27 cellular contexts compared by ENCODE assay signal in genomic region chr20:4944918-4945317, GRCh38.
"Had no signal": no experiment of that assay in that cellular context is flagged by ENCODE, and none has a peak within 500 bp of the region (broad histone marks: within the 10 kb centered on the region; RNA-seq: fewer than 3 reads in every experiment).

No MANE protein-coding gene starts in this region.

- H3K27me3 ChIP-seq: breast epithelium, gastroesophageal sphincter, hepatocyte, neural progenitor cell, right atrium auricular region, tibial nerve had no signal

- H3K36me3 Mint-ChIP-seq: neural progenitor cell had no signal

- H3K36me3 ChIP-seq: breast epithelium, gastroesophageal sphincter, neural progenitor cell, right atrium auricular region, tibial nerve had no signal

- H3K4me1 ChIP-seq: neural progenitor cell, parathyroid adenoma had no signal

- H3K9me3 Mint-ChIP-seq: activated CD4-positive, alpha-beta memory T cell treated with anti-CD3 and anti-CD28 coated beads for 36 hours; activated CD4-positive, alpha-beta T cell treated with anti-CD3 and anti-CD28 coated beads, Interleukin-2, amount 10 ng/mL, durations not matched to agents 24 days and 14 days; activated naive CD4-positive, alpha-beta T cell treated with anti-CD3 and anti-CD28 coated beads, Interleukin-2, amount 10 ng/mL, durations not matched to agents 7 days and 5 days; activated naive CD8-positive, alpha-beta T cell treated with anti-CD3 and anti-CD28 coated beads, Interleukin-2, amount 10 ng/mL, durations not matched to agents 7 days and 5 days; activated T-cell treated with anti-CD3 and anti-CD28 coated beads, Interleukin-2, amount 50 U/mL, for 24 hours; naive thymus-derived CD8-positive, alpha-beta T cell; neural progenitor cell had no signal

- H2AFZ ChIP-seq: hepatocyte, neural progenitor cell, parathyroid adenoma had no signal

- H3K27ac Mint-ChIP-seq: activated CD4-positive, alpha-beta memory T cell treated with anti-CD3 and anti-CD28 coated beads for 36 hours; activated CD4-positive, alpha-beta T cell treated with anti-CD3 and anti-CD28 coated beads, Interleukin-2, amount 10 ng/mL, durations not matched to agents 24 days and 14 days; activated naive CD4-positive, alpha-beta T cell treated with anti-CD3 and anti-CD28 coated beads, Interleukin-2, amount 10 ng/mL, durations not matched to agents 7 days and 5 days; activated naive CD8-positive, alpha-beta T cell treated with anti-CD3 and anti-CD28 coated beads, Interleukin-2, amount 10 ng/mL, durations not matched to agents 7 days and 5 days; activated T-cell treated with anti-CD3 and anti-CD28 coated beads, Interleukin-2, amount 50 U/mL, for 24 hours; neural progenitor cell had no signal

- ATAC-seq: gastroesophageal sphincter; naive thymus-derived CD8-positive, alpha-beta T cell had no signal

- H3K9me3 ChIP-seq: breast epithelium, gastroesophageal sphincter, psoas muscle, right atrium auricular region, tibial nerve had no signal

- H3K27ac ChIP-seq: breast epithelium, epithelial cell of prostate, gastroesophageal sphincter, hepatocyte, neural progenitor cell, parathyroid adenoma, psoas muscle, right atrium auricular region, tibial nerve had no signal

- H3K4me2 ChIP-seq: hepatocyte, neural progenitor cell, smooth muscle cell had no signal

- H3K9ac ChIP-seq: neural progenitor cell, parathyroid adenoma had no signal

- H3K4me3 ChIP-seq: breast epithelium, gastroesophageal sphincter, hepatocyte, neural progenitor cell, psoas muscle, right atrium auricular region, smooth muscle cell, tibial nerve had no signal

- DNase-seq: activated CD4-positive, alpha-beta memory T cell treated with anti-CD3 and anti-CD28 coated beads for 36 hours; activated CD4-positive, alpha-beta T cell treated with anti-CD3 and anti-CD28 coated beads, Interleukin-2, amount 10 ng/mL, durations not matched to agents 24 days and 14 days; activated CD4-positive, CD25-positive, alpha-beta regulatory T cell treated with anti-CD3 and anti-CD28 coated beads, Interleukin-2, amount 50 U/mL, for 72 hours; activated CD8-positive, alpha-beta memory T cell treated with anti-CD3 and anti-CD28 coated beads, Interleukin-2, amount 50 U/mL, for 48 hours; activated gamma-delta T cell; activated naive CD4-positive, alpha-beta T cell treated with anti-CD3 and anti-CD28 coated beads, Interleukin-2, amount 10 ng/mL, durations not matched to agents 7 days and 5 days; activated naive CD8-positive, alpha-beta T cell treated with anti-CD3 and anti-CD28 coated beads, Interleukin-2, amount 10 ng/mL, durations not matched to agents 7 days and 5 days; activated T-cell treated with anti-CD3 and anti-CD28 coated beads, Interleukin-2, amount 50 U/mL, for 24 hours; amniotic stem cell; central memory CD4-positive, alpha-beta T cell; effector CD4-positive, alpha-beta T cell; islet precursor cell; naive thymus-derived CD8-positive, alpha-beta T cell; occipital lobe; psoas muscle; stimulated activated CD4-positive, alpha-beta T cell treated with anti-CD3 and anti-CD28 coated beads, Interleukin-1b, Interleukin-23, amount 100 ng/mL, for 48 hours; stimulated activated naive CD4-positive, alpha-beta T cell; T-helper 2 cell had no signal

- H3K27me3 Mint-ChIP-seq: activated CD4-positive, alpha-beta memory T cell treated with anti-CD3 and anti-CD28 coated beads for 36 hours; activated CD4-positive, alpha-beta T cell treated with anti-CD3 and anti-CD28 coated beads, Interleukin-2, amount 10 ng/mL, durations not matched to agents 24 days and 14 days; activated naive CD4-positive, alpha-beta T cell treated with anti-CD3 and anti-CD28 coated beads, Interleukin-2, amount 10 ng/mL, durations not matched to agents 7 days and 5 days; activated naive CD8-positive, alpha-beta T cell treated with anti-CD3 and anti-CD28 coated beads, Interleukin-2, amount 10 ng/mL, durations not matched to agents 7 days and 5 days; activated T-cell treated with anti-CD3 and anti-CD28 coated beads, Interleukin-2, amount 50 U/mL, for 24 hours; naive thymus-derived CD8-positive, alpha-beta T cell had no signal

- H3K4me3 Mint-ChIP-seq: activated CD4-positive, alpha-beta memory T cell treated with anti-CD3 and anti-CD28 coated beads for 36 hours; activated CD4-positive, alpha-beta T cell treated with anti-CD3 and anti-CD28 coated beads, Interleukin-2, amount 10 ng/mL, durations not matched to agents 24 days and 14 days; activated naive CD4-positive, alpha-beta T cell treated with anti-CD3 and anti-CD28 coated beads, Interleukin-2, amount 10 ng/mL, durations not matched to agents 7 days and 5 days; activated naive CD8-positive, alpha-beta T cell treated with anti-CD3 and anti-CD28 coated beads, Interleukin-2, amount 10 ng/mL, durations not matched to agents 7 days and 5 days; activated T-cell treated with anti-CD3 and anti-CD28 coated beads, Interleukin-2, amount 50 U/mL, for 24 hours; naive thymus-derived CD8-positive, alpha-beta T cell; neural progenitor cell had no signal
